ENCODE assay signal across 8 cellular contexts in the genomic region with DNA sequence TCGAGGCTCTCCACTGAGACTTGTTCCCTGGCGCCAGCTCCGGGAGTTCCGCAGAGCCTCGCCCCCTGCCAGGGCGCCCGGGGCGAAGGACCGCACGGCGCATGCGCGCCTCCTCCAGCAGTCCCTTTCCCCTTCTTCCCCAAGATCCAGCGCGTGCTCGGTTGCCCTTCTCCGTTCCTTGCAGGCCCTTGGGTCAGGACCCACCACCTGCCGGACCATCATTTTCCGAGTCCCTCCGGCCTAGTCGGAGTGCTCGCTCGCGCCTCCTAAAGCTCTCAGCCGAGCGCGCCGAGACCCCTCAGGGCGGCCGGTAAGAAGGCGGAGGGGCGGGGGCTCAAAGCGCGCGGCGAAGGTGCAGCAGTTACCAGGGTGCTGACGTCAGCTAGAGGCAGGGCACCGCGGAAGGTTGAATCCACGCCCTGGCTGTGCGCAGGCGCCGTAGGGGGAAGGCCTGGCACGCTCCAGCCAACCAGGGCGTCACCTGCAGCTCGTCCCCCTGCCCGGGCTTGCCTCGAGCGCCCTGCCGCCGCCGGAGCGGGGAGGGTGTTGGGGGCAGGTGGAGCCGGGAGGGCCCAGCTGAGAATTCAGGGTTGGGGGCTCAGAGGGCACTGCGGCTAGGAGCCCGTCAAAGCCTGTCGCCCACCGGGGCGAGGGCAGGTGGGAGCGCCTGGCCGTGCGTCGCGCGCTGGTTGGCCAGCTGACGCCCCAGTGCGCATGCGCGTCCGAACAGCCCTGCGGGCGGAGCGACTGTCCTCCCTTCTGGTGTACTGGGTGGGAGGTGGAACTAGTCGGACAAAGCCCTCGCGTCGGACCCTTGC. TPM values are rescaled to one million over a fixed set of nuclear protein-coding genes. Genes with fewer than 3 reads are reported as not detected.
DNase-seq lines count a peak whose midpoint lies in the region; ATAC-seq and TF ChIP-seq lines count a peak whose summit lies in the region.

A gene with protein sequence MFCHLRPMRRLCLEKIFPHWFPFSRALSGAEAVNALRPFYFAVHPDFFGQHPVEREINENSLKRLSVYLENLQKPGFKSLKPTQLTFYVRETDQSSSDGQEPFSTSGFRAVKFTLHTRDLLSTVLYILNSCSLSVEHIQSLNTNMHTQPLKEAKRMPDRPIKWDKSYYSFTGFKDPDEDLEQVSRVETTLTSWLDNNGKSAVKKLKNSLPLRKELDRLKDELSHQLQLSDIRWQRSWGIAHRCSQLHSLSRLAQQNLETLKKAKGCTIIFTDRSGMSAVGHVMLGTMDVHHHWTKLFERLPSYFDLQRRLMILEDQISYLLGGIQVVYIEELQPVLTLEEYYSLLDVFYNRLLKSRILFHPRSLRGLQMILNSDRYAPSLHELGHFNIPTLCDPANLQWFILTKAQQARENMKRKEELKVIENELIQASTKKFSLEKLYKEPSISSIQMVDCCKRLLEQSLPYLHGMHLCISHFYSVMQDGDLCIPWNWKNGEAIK (plus strand): TSS at position 757 of the 818 bp plus-strand sequence. CDS start 16,017 bp downstream, outside the sequence.

- ATAC-seq in HG02610 (IDR thresholded peaks at IDR 0.05; ENCODE audit: unreplicated experiment) = peak; percentile 92

- DNase-seq in GM10248 (ENCODE audit: extremely low spot score) = peak; percentile 99
- DNase-seq in NCI-H1092 treated with DMSO at 0.1 percent for 48 hours (lab: John Stamatoyannopoulos, UW) = peak; percentile 93
- DNase-seq in SKM-1 (lab: John Stamatoyannopoulos, UW; ENCODE audit: unreplicated experiment) = peak; percentile 88
- peak; percentile 99 for DNase-seq in glutamatergic neuron
- peak; percentile 100 for DNase-seq in osteocyte (ENCODE audit: extremely low spot score, unreplicated experiment)

- H3K4me3 ChIP-seq in thymus (ENCODE audit: low read length) = peak within 1 kb of the TSS; percentile 59

- H3K27ac ChIP-seq in thymus (ENCODE audit: low read depth) = peak within 1 kb of the TSS; percentile 97

- peaks cover 11% of the 10 kb centered on the region for H3K4me1 ChIP-seq in thymus (ENCODE audit: control insufficient read depth, insufficient read depth, low read length)

- CTCF ChIA-PET in GM10248 (lab: Yijun Ruan, JAX) = interaction anchor here (0.8 to 2.1 kb wide), 4 partner anchors 10 to 494 kb away, joined by 3 to 8 read pairs (median 4); no protein-coding TSS in a partner anchor

- no peaks in the 10 kb centered on the region for H3K9me3 Mint-ChIP-seq in activated naive CD8-positive, alpha-beta T cell (ENCODE audit: low read depth)
- H3K9me3 Mint-ChIP-seq in glutamatergic neuron (ENCODE audit: unreplicated experiment) = peaks cover 10% of the 10 kb centered on the region
- H3K9me3 Mint-ChIP-seq in osteocyte (ENCODE audit: unreplicated experiment) = no peaks in the 10 kb centered on the region

- TF ChIP-seq CTCF in GM10248 (IDR thresholded peaks at IDR 0.05; ENCODE audit: control extremely low read depth, extremely low read depth, low read depth, missing control alignments) = no peak
- no peak for TF ChIP-seq CTCF in glutamatergic neuron (IDR thresholded peaks at IDR 0.05; ENCODE audit: partially characterized antibody, unreplicated experiment)
- TF ChIP-seq CTCF in osteocyte (IDR thresholded peaks at IDR 0.05) = no peak

- under 1% methylated on average over 77 of the region's 77 CpGs for WGBS in thymus

- no peaks in the 10 kb centered on the region for H3K36me3 Mint-ChIP-seq in activated naive CD8-positive, alpha-beta T cell
- H3K36me3 Mint-ChIP-seq in glutamatergic neuron (ENCODE audit: unreplicated experiment) (no peaks in the 10 kb centered on the region), osteocyte (ENCODE audit: unreplicated experiment) (peaks cover 3% of the 10 kb centered on the region)

- POLR2A ChIA-PET in GM10248 (lab: Yijun Ruan, JAX) = interaction anchor here (1.0 to 1.4 kb wide), 2 partner anchors 102 to 173 kb away, joined by 4 read pairs; no protein-coding TSS in a partner anchor

- H3K27me3 Mint-ChIP-seq in activated naive CD8-positive, alpha-beta T cell = peaks cover 3% of the 10 kb centered on the region
- H3K27me3 Mint-ChIP-seq in glutamatergic neuron (ENCODE audit: unreplicated experiment) = peaks cover 1% of the 10 kb centered on the region
- H3K27me3 Mint-ChIP-seq in osteocyte (ENCODE audit: unreplicated experiment) = peaks cover 16% of the 10 kb centered on the region

- H3K27me3 ChIP-seq in thymus (ENCODE audit: control insufficient read depth, insufficient read depth) = no peaks in the 10 kb centered on the region

- peak within 1 kb of the TSS; percentile 97 for H3K27ac Mint-ChIP-seq in activated naive CD8-positive, alpha-beta T cell
- H3K27ac Mint-ChIP-seq in glutamatergic neuron (ENCODE audit: unreplicated experiment) (peak within 1 kb of the TSS; percentile 96), osteocyte (ENCODE audit: unreplicated experiment) (peak within 1 kb of the TSS; percentile 98)

- no peaks in the 10 kb centered on the region for H3K36me3 ChIP-seq in thymus (ENCODE audit: control insufficient read depth, insufficient read depth)

- peak within 1 kb of the TSS; percentile 97 for H3K4me3 Mint-ChIP-seq in activated naive CD8-positive, alpha-beta T cell
- H3K4me3 Mint-ChIP-seq in glutamatergic neuron (ENCODE audit: unreplicated experiment) (peak within 1 kb of the TSS; percentile 98), osteocyte (ENCODE audit: unreplicated experiment) (peak within 1 kb of the TSS; percentile 98)

- H3K4me1 Mint-ChIP-seq in activated naive CD8-positive, alpha-beta T cell (ENCODE audit: low read depth) = peaks cover 36% of the 10 kb centered on the region
- H3K4me1 Mint-ChIP-seq in glutamatergic neuron (ENCODE audit: low read depth, unreplicated experiment) (peaks cover 11% of the 10 kb centered on the region), osteocyte (ENCODE audit: unreplicated experiment) (peaks cover 41% of the 10 kb centered on the region)

- H3K9me3 ChIP-seq in thymus (ENCODE audit: control insufficient read depth) = no peaks in the 10 kb centered on the region

RNA-seq across cellular contexts. Expression of the gene that starts here (rescaled TPM):
- 17.1 TPM for total RNA-seq in glutamatergic neuron (ENCODE audit: unreplicated experiment)
- total RNA-seq in osteocyte = 27.1 and 30.2 TPM in 2 replicates
- polyA plus RNA-seq in thymus = 18.1 TPM

Comparison
In these comparisons a context has a peak if more than half of its experiments do, and no peak if none do; other contexts are left out.
1. Peak in every context shown above with its lines: DNase-seq, ATAC-seq, H3K4me3 ChIP-seq and H3K27ac ChIP-seq.